ENCODE assay signal across 11 cellular contexts in the genomic region with DNA sequence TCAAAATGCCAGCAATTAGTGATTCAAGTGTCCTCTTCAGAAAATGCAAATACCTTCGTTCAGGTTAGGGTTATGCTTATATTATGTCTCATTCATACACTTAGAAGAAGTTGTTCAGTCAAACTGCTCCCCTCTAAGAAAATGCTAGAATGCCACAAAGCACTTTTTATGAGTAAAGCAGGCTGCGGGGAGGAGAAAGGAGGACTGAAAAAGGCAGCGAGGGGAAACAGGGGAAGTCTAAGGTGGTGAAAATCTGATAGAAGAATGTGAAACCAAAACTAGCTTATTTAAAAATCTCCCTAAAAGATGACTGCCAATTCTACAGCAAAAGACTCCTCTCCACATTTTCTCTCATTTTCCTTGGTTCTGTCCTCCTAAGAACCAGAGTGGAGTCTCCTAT.
DNase-seq lines count a peak whose midpoint lies in the region; ATAC-seq and TF ChIP-seq lines count a peak whose summit lies in the region.
"Had no signal": no experiment of that assay in that cellular context is flagged by ENCODE, and none has a peak within 500 bp of the region (broad histone marks: within the 10 kb centered on the region; RNA-seq: fewer than 3 reads in every experiment).

No MANE protein-coding gene starts in this region.

- H3K36me3 ChIP-seq in SU-DHL-6 (ENCODE audit: low read length) = no peaks in the 10 kb centered on the region
- no peaks in the 10 kb centered on the region for H3K36me3 ChIP-seq in A673 (ENCODE audit: insufficient read depth, low read length, poor library complexity, severe bottlenecking)
- H3K36me3 ChIP-seq: brain microvascular endothelial cell had no signal

- CTCF ChIA-PET in A673 (lab: Charles Lee) = no interaction called here

- H3K9me2 ChIP-seq in SU-DHL-6 (replicated peaks; ENCODE audit: insufficient read depth, low read length) = no peaks in the 10 kb centered on the region

- DNase-seq in SKM-1 treated with dmso at 0.1 percent for 144 hours (lab: John Stamatoyannopoulos, UW; ENCODE audit: unreplicated experiment) = no peak
- no peak for DNase-seq in stimulated activated CD4-positive, alpha-beta T cell treated with anti-CD3 and anti-CD28 coated beads, Interleukin-2, amount 100 ng/mL, for 48 hours
- DNase-seq in activated T-cell treated with anti-CD3 and anti-CD28 coated beads, Interleukin-2, amount 50 U/mL, for 1 hour = no peak
- no peak for DNase-seq in A673 (ENCODE audit: low spot score)
- DNase-seq: activated T-cell treated with anti-CD3 and anti-CD28 coated beads for 4 hours, brain microvascular endothelial cell, NCI-H2081 had no signal

- H3K27me3 ChIP-seq in SU-DHL-6 (ENCODE audit: low read length) (no peaks in the 10 kb centered on the region), A673 (replicated peaks; ENCODE audit: insufficient read depth, low read depth, low read length, poor library complexity) (no peaks in the 10 kb centered on the region)
- H3K27me3 ChIP-seq: brain microvascular endothelial cell had no signal

- ATAC-seq in GM18868 (IDR thresholded peaks at IDR 0.05; ENCODE audit: unreplicated experiment) (peak; percentile 77), GM21515 (IDR thresholded peaks at IDR 0.05; ENCODE audit: unreplicated experiment) (peak; percentile 71), HG03095 (IDR thresholded peaks at IDR 0.05; ENCODE audit: unreplicated experiment) (peak; percentile 73)

- H4K20me1 ChIP-seq in SU-DHL-6 (ENCODE audit: low read depth, low read length) = no peaks in the 10 kb centered on the region

- TF ChIP-seq CTCF in SU-DHL-6 (IDR thresholded peaks at IDR 0.05; ENCODE audit: insufficient read depth, low read length, poor library complexity, severe bottlenecking) (no peak), A673 (conservative IDR thresholded peaks at IDR 0.05; ENCODE audit: low read depth, low read length) (no peak)

- intact Hi-C loops in A673 (cut with micrococcal nuclease; ENCODE audit: unreplicated experiment) = no loop called here

- H3K4me2 ChIP-seq in SU-DHL-6 (ENCODE audit: low read depth, low read length, poor library complexity, severe bottlenecking) = peak overlapping the region; percentile 72

- no TSS peak for BruUV-seq in A673 (replicated peaks; lab: Mats Ljungman, UMichigan)

- H3K79me2 ChIP-seq in SU-DHL-6 (ENCODE audit: insufficient read depth, low read length) = no peaks in the 10 kb centered on the region

- H3K27ac ChIP-seq in SU-DHL-6 (ENCODE audit: low read depth, low read length) (peak overlapping the region; percentile 80), A673 (ENCODE audit: low read depth, low read length, poor library complexity, severe bottlenecking) (no peak overlapping the region)
- H3K27ac ChIP-seq: brain microvascular endothelial cell had no signal

- H3K4me1 ChIP-seq in A673 (ENCODE audit: insufficient read depth, low read length, poor library complexity, severe bottlenecking) = no peaks in the 10 kb centered on the region

- POLR2A ChIA-PET in A673 (lab: Charles Lee; ENCODE audit: low non-redundant PET) = no interaction called here

- H3F3A ChIP-seq in SU-DHL-6 (ENCODE audit: insufficient read depth) = no peaks in the 10 kb centered on the region; the same call in 1 of the 2 replicates

- peak overlapping the region; percentile 11 for H3K4me3 ChIP-seq in SU-DHL-6 (ENCODE audit: insufficient read depth, low read length, poor library complexity, severe bottlenecking)
- no peak overlapping the region for H3K4me3 ChIP-seq in A673 (ENCODE audit: low read depth, low read length, poor library complexity, severe bottlenecking)

- H3K9me3 ChIP-seq in SU-DHL-6 (ENCODE audit: insufficient read depth, low read length) (peaks cover 10% of the 10 kb centered on the region; the same call in 1 of the 2 replicates), A673 (ENCODE audit: low read depth, low read length, poor library complexity, severe bottlenecking) (peaks cover 8% of the 10 kb centered on the region)

- peak overlapping the region; percentile 17 for H3K9ac ChIP-seq in SU-DHL-6 (ENCODE audit: low read length)

- H2AFZ ChIP-seq in SU-DHL-6 (ENCODE audit: low read depth, low read length, severe bottlenecking) = peak overlapping the region; percentile 39
